Comparison of ENCODE assay signal across 18 cellular contexts in genomic region chr1:197234581-197234980, GRCh38. TPM values are rescaled to one million over a fixed set of nuclear protein-coding genes. Genes with fewer than 3 reads are reported as not detected.
"Had no signal": no experiment of that assay in that cellular context is flagged by ENCODE, and none has a peak within 500 bp of the region (broad histone marks: within the 10 kb centered on the region; RNA-seq: fewer than 3 reads in every experiment).

No MANE protein-coding gene starts in this region.

- H3K27me3 Mint-ChIP-seq: activated B cell treated with CpG ODN at 0.5 μM for 24 hours; activated CD4-positive, alpha-beta memory T cell treated with anti-CD3 and anti-CD28 coated beads for 36 hours; activated CD8-positive, alpha-beta memory T cell treated with anti-CD3 and anti-CD28 coated beads, Interleukin-2, amount 10 ng/mL, durations not matched to agents 7 days and 5 days; activated naive CD8-positive, alpha-beta T cell treated with anti-CD3 and anti-CD28 coated beads for 36 hours; memory B cell; naive thymus-derived CD8-positive, alpha-beta T cell; stimulated activated naive CD8-positive, alpha-beta T cell treated with anti-CD3 and anti-CD28 coated beads, Interleukin-15, Interleukin-2, amounts not matched to agents 100 ng/mL and 50 ng/mL, for 24 hours had no signal

- H3K4me1 Mint-ChIP-seq: activated B cell treated with CpG ODN at 0.5 μM for 24 hours; activated CD8-positive, alpha-beta memory T cell treated with anti-CD3 and anti-CD28 coated beads, Interleukin-2, amount 10 ng/mL, durations not matched to agents 7 days and 5 days; activated naive CD8-positive, alpha-beta T cell treated with anti-CD3 and anti-CD28 coated beads for 36 hours; memory B cell; naive thymus-derived CD8-positive, alpha-beta T cell had no signal

- H3K4me3 ChIP-seq: left lung, psoas muscle, sigmoid colon had no signal

- H3K27ac Mint-ChIP-seq: activated B cell treated with CpG ODN at 0.5 μM for 24 hours; activated CD4-positive, alpha-beta memory T cell treated with anti-CD3 and anti-CD28 coated beads for 36 hours; activated CD8-positive, alpha-beta memory T cell treated with anti-CD3 and anti-CD28 coated beads, Interleukin-2, amount 10 ng/mL, durations not matched to agents 7 days and 5 days; activated naive CD8-positive, alpha-beta T cell treated with anti-CD3 and anti-CD28 coated beads for 36 hours; memory B cell; naive thymus-derived CD8-positive, alpha-beta T cell; stimulated activated naive CD8-positive, alpha-beta T cell treated with anti-CD3 and anti-CD28 coated beads, Interleukin-15, Interleukin-2, amounts not matched to agents 100 ng/mL and 50 ng/mL, for 24 hours had no signal

- H3K36me3 ChIP-seq: left lung, sigmoid colon had no signal

- H3K9me3 Mint-ChIP-seq: activated B cell treated with CpG ODN at 0.5 μM for 24 hours; activated CD4-positive, alpha-beta memory T cell treated with anti-CD3 and anti-CD28 coated beads for 36 hours; activated naive CD8-positive, alpha-beta T cell treated with anti-CD3 and anti-CD28 coated beads for 36 hours; memory B cell; naive thymus-derived CD8-positive, alpha-beta T cell; stimulated activated naive CD8-positive, alpha-beta T cell treated with anti-CD3 and anti-CD28 coated beads, Interleukin-15, Interleukin-2, amounts not matched to agents 100 ng/mL and 50 ng/mL, for 24 hours had no signal

- ATAC-seq: activated CD8-positive, alpha-beta memory T cell treated with anti-CD3 and anti-CD28 coated beads, Interleukin-2, amount 10 ng/mL, durations not matched to agents 7 days and 5 days; left lung; naive thymus-derived CD8-positive, alpha-beta T cell had no signal

- H3K27ac ChIP-seq: left lung, psoas muscle, sigmoid colon had no signal

- H3K4me1 ChIP-seq: left lung, psoas muscle, sigmoid colon had no signal

- H3K4me3 Mint-ChIP-seq: activated B cell treated with CpG ODN at 0.5 μM for 24 hours; activated CD4-positive, alpha-beta memory T cell treated with anti-CD3 and anti-CD28 coated beads for 36 hours; activated CD8-positive, alpha-beta memory T cell treated with anti-CD3 and anti-CD28 coated beads, Interleukin-2, amount 10 ng/mL, durations not matched to agents 7 days and 5 days; activated naive CD8-positive, alpha-beta T cell treated with anti-CD3 and anti-CD28 coated beads for 36 hours; memory B cell; naive thymus-derived CD8-positive, alpha-beta T cell; stimulated activated naive CD8-positive, alpha-beta T cell treated with anti-CD3 and anti-CD28 coated beads, Interleukin-15, Interleukin-2, amounts not matched to agents 100 ng/mL and 50 ng/mL, for 24 hours had no signal

- DNase-seq: activated B cell treated with CpG ODN at 0.5 μM for 24 hours; activated CD4-positive, alpha-beta memory T cell treated with anti-CD3 and anti-CD28 coated beads for 36 hours; activated CD4-positive, alpha-beta T cell treated with anti-CD3 and anti-CD28 coated beads for 4 hours; activated CD8-positive, alpha-beta memory T cell treated with anti-CD3 and anti-CD28 coated beads, Interleukin-2, amount 10 ng/mL, durations not matched to agents 7 days and 5 days; activated naive CD8-positive, alpha-beta T cell treated with anti-CD3 and anti-CD28 coated beads for 36 hours; central memory CD4-positive, alpha-beta T cell; erythroblast; kidney; left lung; naive thymus-derived CD8-positive, alpha-beta T cell; psoas muscle; sigmoid colon; SK-N-SH; stimulated activated CD8-positive, alpha-beta memory T cell treated with anti-CD3 and anti-CD28 coated beads, Interleukin-4, amount 100 ng/mL, for 48 hours; trophoblast cell had no signal

- H3K36me3 Mint-ChIP-seq: activated CD4-positive, alpha-beta memory T cell treated with anti-CD3 and anti-CD28 coated beads for 36 hours; activated CD8-positive, alpha-beta memory T cell treated with anti-CD3 and anti-CD28 coated beads, Interleukin-2, amount 10 ng/mL, durations not matched to agents 7 days and 5 days; activated naive CD8-positive, alpha-beta T cell treated with anti-CD3 and anti-CD28 coated beads for 36 hours; memory B cell had no signal

- H3K27me3 ChIP-seq: left lung, sigmoid colon had no signal

- H3K9me3 ChIP-seq: left lung, psoas muscle, sigmoid colon, SK-N-SH had no signal

RNA-seq across cellular contexts. Expression of gene CRB1, which starts 33.5 kb away (rescaled TPM):
- total RNA-seq: activated B cell treated with CpG ODN at 0.5 μM for 24 hours; activated CD4-positive, alpha-beta memory T cell treated with anti-CD3 and anti-CD28 coated beads for 36 hours; activated CD8-positive, alpha-beta memory T cell treated with anti-CD3 and anti-CD28 coated beads, Interleukin-2, amount 10 ng/mL, durations not matched to agents 7 days and 5 days; activated naive CD8-positive, alpha-beta T cell treated with anti-CD3 and anti-CD28 coated beads for 36 hours; osteocyte had no signal
